ENCODE assay signal across 1 cellular context in genomic region chr16:85676466-85676865, GRCh38.
TF ChIP-seq lines count a peak whose summit lies in the region.

No MANE protein-coding gene starts in this region.

TF ChIP-seq in K562, 482 proteins besides CTCF, POLR2A, EP300 and RAD21 (continued from another document and continues in another):
- TF ChIP-seq, protein P1, sequence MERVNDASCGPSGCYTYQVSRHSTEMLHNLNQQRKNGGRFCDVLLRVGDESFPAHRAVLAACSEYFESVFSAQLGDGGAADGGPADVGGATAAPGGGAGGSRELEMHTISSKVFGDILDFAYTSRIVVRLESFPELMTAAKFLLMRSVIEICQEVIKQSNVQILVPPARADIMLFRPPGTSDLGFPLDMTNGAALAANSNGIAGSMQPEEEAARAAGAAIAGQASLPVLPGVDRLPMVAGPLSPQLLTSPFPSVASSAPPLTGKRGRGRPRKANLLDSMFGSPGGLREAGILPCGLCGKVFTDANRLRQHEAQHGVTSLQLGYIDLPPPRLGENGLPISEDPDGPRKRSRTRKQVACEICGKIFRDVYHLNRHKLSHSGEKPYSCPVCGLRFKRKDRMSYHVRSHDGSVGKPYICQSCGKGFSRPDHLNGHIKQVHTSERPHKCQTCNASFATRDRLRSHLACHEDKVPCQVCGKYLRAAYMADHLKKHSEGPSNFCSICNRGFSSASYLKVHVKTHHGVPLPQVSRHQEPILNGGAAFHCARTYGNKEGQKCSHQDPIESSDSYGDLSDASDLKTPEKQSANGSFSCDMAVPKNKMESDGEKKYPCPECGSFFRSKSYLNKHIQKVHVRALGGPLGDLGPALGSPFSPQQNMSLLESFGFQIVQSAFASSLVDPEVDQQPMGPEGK (CRISPR knock-in tag; IDR thresholded peaks at IDR 0.05; ENCODE audit: borderline replicate concordance), result no peak
- TF ChIP-seq ZNF511 (CRISPR knock-in tag; IDR thresholded peaks at IDR 0.05) (0 out of 2 replicates have a peak, but pooled peaks have one; percentile 36), ZNF184 (CRISPR knock-in tag; IDR thresholded peaks at IDR 0.05) (no peak), MCM3 (IDR thresholded peaks at IDR 0.05) (no peak), ATF7 (IDR thresholded peaks at IDR 0.05) (no peak), TEAD1 (CRISPR knock-in tag; IDR thresholded peaks at IDR 0.05) (no peak), RBM22 (IDR thresholded peaks at IDR 0.05; ENCODE audit: low read depth, low read length, poor library complexity, severe bottlenecking) (peak; percentile 91), ZNF324 (CRISPR knock-in tag; IDR thresholded peaks at IDR 0.05) (no peak), MAFG (tag; conservative IDR thresholded peaks at IDR 0.05) (no peak), FOXP4 (CRISPR knock-in tag; IDR thresholded peaks at IDR 0.05; ENCODE audit: borderline replicate concordance) (no peak), ILF3 (IDR thresholded peaks at IDR 0.05; ENCODE audit: borderline replicate concordance) (no peak), YY1 (IDR thresholded peaks at IDR 0.05; ENCODE audit: borderline replicate concordance in 1 of 3, control insufficient read depth in 1 of 3, extremely low read depth in 1 of 3, insufficient read depth in 3 of 3, insufficient read length in 1 of 3, insufficient replicate concordance in 2 of 3, low read depth in 1 of 3, low read length in 2 of 3) (no peak), ZNF384 (IDR thresholded peaks at IDR 0.05; ENCODE audit: low read depth, low read length) (no peak), POLR2G (IDR thresholded peaks at IDR 0.05; ENCODE audit: low read depth, low read length) (peak; percentile 76), ZNF124 (CRISPR knock-in tag; IDR thresholded peaks at IDR 0.05) (no peak), POLR2AphosphoS5 (IDR thresholded peaks at IDR 0.05; ENCODE audit: control insufficient read depth, insufficient read depth, low read depth, low read length) (peak; percentile 55; the same call in 1 of the 2 replicates), ILK (tag; IDR thresholded peaks at IDR 0.05; ENCODE audit: borderline replicate concordance, low read depth) (no peak), GABPA (tag; conservative IDR thresholded peaks at IDR 0.05; ENCODE audit: low read depth) (no peak), ZNF668 (CRISPR knock-in tag; IDR thresholded peaks at IDR 0.05) (no peak), DACH1 (IDR thresholded peaks at IDR 0.05; ENCODE audit: partially characterized antibody) (no peak), POLR2AphosphoS2 (IDR thresholded peaks at IDR 0.05; ENCODE audit: low read length) (peak; percentile 80; the same call in 1 of the 2 replicates), SIRT6 (IDR thresholded peaks at IDR 0.05; ENCODE audit: low read depth, low read length) (no peak), XRCC5 (IDR thresholded peaks at IDR 0.05; ENCODE audit: low read depth, low read length) (no peak), ZNF77 (CRISPR knock-in tag; IDR thresholded peaks at IDR 0.05) (no peak), NR3C1 (CRISPR knock-in tag; IDR thresholded peaks at IDR 0.05) (no peak), SMAD1 (IDR thresholded peaks at IDR 0.05; ENCODE audit: low read depth, low read length, partially characterized antibody) (peak; percentile 40), PTBP1 (IDR thresholded peaks at IDR 0.05; ENCODE audit: low read depth, low read length) (no peak), UBTF (IDR thresholded peaks at IDR 0.05; ENCODE audit: borderline replicate concordance in 1 of 2, low read depth in 2 of 2, low read length in 2 of 2) (no peak), ZNF311 (CRISPR knock-in tag; IDR thresholded peaks at IDR 0.05) (no peak), MBD2 (IDR thresholded peaks at IDR 0.05; ENCODE audit: borderline replicate concordance, low read depth) (no peak; the same call in 1 of the 2 replicates), FUS (optimal IDR thresholded peaks at IDR 0.05; ENCODE audit: low read depth, low read length) (no peak), CXXC5 (CRISPR knock-in tag; IDR thresholded peaks at IDR 0.05) (no peak), RBM39 (optimal IDR thresholded peaks at IDR 0.05; ENCODE audit: low read depth, low read length) (no peak), BRCA1 (IDR thresholded peaks at IDR 0.05) (no peak), BRCA1 (CRISPR knock-in tag; IDR thresholded peaks at IDR 0.05) (no peak), ZNF354B (CRISPR knock-in tag; IDR thresholded peaks at IDR 0.05) (no peak), SUPT5H (IDR thresholded peaks at IDR 0.05) (peak; percentile 55), RBFOX2 (IDR thresholded peaks at IDR 0.05; ENCODE audit: low read depth, low read length) (peak; percentile 44), NR2C1 (IDR thresholded peaks at IDR 0.05) (no peak), NR2C1 (tag; IDR thresholded peaks at IDR 0.05) (no peak), HBP1 (CRISPR knock-in tag; IDR thresholded peaks at IDR 0.05) (no peak), ZNF41 (CRISPR knock-in tag; conservative IDR thresholded peaks at IDR 0.05) (no peak), HIVEP1 (CRISPR knock-in tag; IDR thresholded peaks at IDR 0.05) (no peak), NR0B1 (IDR thresholded peaks at IDR 0.05; ENCODE audit: partially characterized antibody) (no peak)
- TF ChIP-seq, protein P2, sequence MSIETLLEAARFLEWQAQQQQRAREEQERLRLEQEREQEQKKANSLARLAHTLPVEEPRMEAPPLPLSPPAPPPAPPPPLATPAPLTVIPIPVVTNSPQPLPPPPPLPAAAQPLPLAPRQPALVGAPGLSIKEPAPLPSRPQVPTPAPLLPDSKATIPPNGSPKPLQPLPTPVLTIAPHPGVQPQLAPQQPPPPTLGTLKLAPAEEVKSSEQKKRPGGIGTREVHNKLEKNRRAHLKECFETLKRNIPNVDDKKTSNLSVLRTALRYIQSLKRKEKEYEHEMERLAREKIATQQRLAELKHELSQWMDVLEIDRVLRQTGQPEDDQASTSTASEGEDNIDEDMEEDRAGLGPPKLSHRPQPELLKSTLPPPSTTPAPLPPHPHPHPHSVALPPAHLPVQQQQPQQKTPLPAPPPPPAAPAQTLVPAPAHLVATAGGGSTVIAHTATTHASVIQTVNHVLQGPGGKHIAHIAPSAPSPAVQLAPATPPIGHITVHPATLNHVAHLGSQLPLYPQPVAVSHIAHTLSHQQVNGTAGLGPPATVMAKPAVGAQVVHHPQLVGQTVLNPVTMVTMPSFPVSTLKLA (conservative IDR thresholded peaks at IDR 0.05), result no peak
- TF ChIP-seq, protein P3, sequence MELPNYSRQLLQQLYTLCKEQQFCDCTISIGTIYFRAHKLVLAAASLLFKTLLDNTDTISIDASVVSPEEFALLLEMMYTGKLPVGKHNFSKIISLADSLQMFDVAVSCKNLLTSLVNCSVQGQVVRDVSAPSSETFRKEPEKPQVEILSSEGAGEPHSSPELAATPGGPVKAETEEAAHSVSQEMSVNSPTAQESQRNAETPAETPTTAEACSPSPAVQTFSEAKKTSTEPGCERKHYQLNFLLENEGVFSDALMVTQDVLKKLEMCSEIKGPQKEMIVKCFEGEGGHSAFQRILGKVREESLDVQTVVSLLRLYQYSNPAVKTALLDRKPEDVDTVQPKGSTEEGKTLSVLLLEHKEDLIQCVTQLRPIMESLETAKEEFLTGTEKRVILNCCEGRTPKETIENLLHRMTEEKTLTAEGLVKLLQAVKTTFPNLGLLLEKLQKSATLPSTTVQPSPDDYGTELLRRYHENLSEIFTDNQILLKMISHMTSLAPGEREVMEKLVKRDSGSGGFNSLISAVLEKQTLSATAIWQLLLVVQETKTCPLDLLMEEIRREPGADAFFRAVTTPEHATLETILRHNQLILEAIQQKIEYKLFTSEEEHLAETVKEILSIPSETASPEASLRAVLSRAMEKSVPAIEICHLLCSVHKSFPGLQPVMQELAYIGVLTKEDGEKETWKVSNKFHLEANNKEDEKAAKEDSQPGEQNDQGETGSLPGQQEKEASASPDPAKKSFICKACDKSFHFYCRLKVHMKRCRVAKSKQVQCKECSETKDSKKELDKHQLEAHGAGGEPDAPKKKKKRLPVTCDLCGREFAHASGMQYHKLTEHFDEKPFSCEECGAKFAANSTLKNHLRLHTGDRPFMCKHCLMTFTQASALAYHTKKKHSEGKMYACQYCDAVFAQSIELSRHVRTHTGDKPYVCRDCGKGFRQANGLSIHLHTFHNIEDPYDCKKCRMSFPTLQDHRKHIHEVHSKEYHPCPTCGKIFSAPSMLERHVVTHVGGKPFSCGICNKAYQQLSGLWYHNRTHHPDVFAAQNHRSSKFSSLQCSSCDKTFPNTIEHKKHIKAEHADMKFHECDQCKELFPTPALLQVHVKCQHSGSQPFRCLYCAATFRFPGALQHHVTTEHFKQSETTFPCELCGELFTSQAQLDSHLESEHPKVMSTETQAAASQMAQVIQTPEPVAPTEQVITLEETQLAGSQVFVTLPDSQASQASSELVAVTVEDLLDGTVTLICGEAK (IDR thresholded peaks at IDR 0.05), result no peak
- TF ChIP-seq, protein P3 (CRISPR knock-in tag; IDR thresholded peaks at IDR 0.05), result no peak
